ENCODE assay signal across 11 cellular contexts in the genomic region with DNA sequence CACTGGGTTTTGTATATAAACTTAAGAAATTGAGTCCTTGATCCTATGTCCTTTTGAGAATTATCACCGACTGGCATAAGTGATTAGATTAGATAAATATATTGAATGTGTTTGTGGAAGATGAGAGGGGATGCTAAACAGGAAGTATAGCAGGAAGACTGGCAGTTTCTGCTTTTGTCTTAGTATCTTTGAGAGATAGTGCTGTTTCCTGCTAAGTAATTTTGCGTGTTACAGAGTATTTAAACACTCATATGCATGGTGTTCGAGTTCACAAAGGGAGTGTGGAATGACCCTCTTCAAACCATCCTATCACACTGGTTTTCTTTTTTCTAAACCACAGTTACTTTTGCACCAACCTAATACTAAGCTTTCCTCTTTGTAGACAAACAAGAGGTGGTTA.
DNase-seq lines count a peak whose midpoint lies in the region; ATAC-seq and TF ChIP-seq lines count a peak whose summit lies in the region.
"Had no signal": no experiment of that assay in that cellular context is flagged by ENCODE, and none has a peak within 500 bp of the region (broad histone marks: within the 10 kb centered on the region; RNA-seq: fewer than 3 reads in every experiment).

No MANE protein-coding gene starts in this region.

- H3K4me3 Mint-ChIP-seq in CD4-positive, alpha-beta T cell, result peak overlapping the region; percentile 97
- H3K4me3 Mint-ChIP-seq in IgD-negative memory B cell, result peak overlapping the region; percentile 89 to 100 (median 99)
- peak overlapping the region; percentile 86 for H3K4me3 Mint-ChIP-seq in activated T-helper 17 cell treated with anti-CD3 and anti-CD28 coated beads, Interleukin-2, amount 50 U/mL, for 72 hours
- H3K4me3 Mint-ChIP-seq in naive thymus-derived CD4-positive, alpha-beta T cell, result peak overlapping the region; percentile 90 to 99 (median 98)

- DNase-seq in CD4-positive, alpha-beta T cell, result no peak
- DNase-seq in naive thymus-derived CD4-positive, alpha-beta T cell, result peak in 5 of 9 donors; percentile 25 to 36 (median 25)
- DNase-seq in hepatic stellate cell (ENCODE audit: low spot score), result no peak
- no peak for DNase-seq in NCI-H446 (lab: John Stamatoyannopoulos, UW)
- DNase-seq: activated CD8-positive, alpha-beta memory T cell treated with anti-CD3 and anti-CD28 coated beads, Interleukin-2, amount 50 U/mL, for 4 hours; NCI-H1417 treated with DMSO at 0.1 percent for 48 hours; sigmoid colon had no signal

- H3K36me3 Mint-ChIP-seq in CD4-positive, alpha-beta T cell (ENCODE audit: low read depth), result peaks cover 63% of the 10 kb centered on the region
- H3K36me3 Mint-ChIP-seq in IgD-negative memory B cell, result peaks cover 7% of the 10 kb centered on the region
- peaks cover 84% of the 10 kb centered on the region for H3K36me3 Mint-ChIP-seq in activated T-helper 17 cell treated with anti-CD3 and anti-CD28 coated beads, Interleukin-2, amount 50 U/mL, for 72 hours (ENCODE audit: low read depth)
- peaks cover 16 to 35% (median 20%) of the 10 kb centered on the region in 5 donors for H3K36me3 Mint-ChIP-seq in naive thymus-derived CD4-positive, alpha-beta T cell

- H3K9me3 ChIP-seq in CD4-positive, alpha-beta T cell (ENCODE audit: control insufficient read depth, low read length), result no peaks in the 10 kb centered on the region
- no peaks in the 10 kb centered on the region for H3K9me3 ChIP-seq in naive thymus-derived CD4-positive, alpha-beta T cell (ENCODE audit: control insufficient read depth in 2 of 3, low read length in 3 of 3)
- H3K9me3 ChIP-seq: sigmoid colon had no signal

- intact Hi-C loops in CD4-positive, alpha-beta T cell (cut with DNase I, micrococcal nuclease), result loop anchor here in 1 of 2 experiments (1.0 kb wide), 3 partner anchors 14 to 20 kb away; no protein-coding TSS in a partner anchor
- intact Hi-C loops in naive thymus-derived CD4-positive, alpha-beta T cell (cut with micrococcal nuclease), result loop anchor here (1.0 to 5.0 kb wide), 10 partner anchors 19 to 146 kb away; no protein-coding TSS in a partner anchor

- peak overlapping the region; percentile 83 for H3K4me3 ChIP-seq in naive thymus-derived CD4-positive, alpha-beta T cell (ENCODE audit: low read length)

- POLR2A ChIA-PET in CD4-positive, alpha-beta T cell (lab: Charles Lee), result interaction anchor here (0.9 to 5.7 kb wide), 7 partner anchors 10 to 191 kb away, joined by 3 to 83 read pairs (median 10); no protein-coding TSS in a partner anchor
- POLR2A ChIA-PET in naive thymus-derived CD4-positive, alpha-beta T cell (lab: Charles Lee), result interaction anchor here (1.1 to 5.1 kb wide), 4 partner anchors 11 to 24 kb away, joined by 3 to 50 read pairs (median 14); no protein-coding TSS in a partner anchor

- H3K4me1 ChIP-seq in naive thymus-derived CD4-positive, alpha-beta T cell (ENCODE audit: control insufficient read depth in 2 of 2, insufficient read depth in 2 of 2, low read length in 2 of 2), result peaks cover 35 to 43% of the 10 kb centered on the region in 2 donors

- ATAC-seq in CD4-positive, alpha-beta T cell (ENCODE audit: poor library complexity), result peak; percentile 18
- no peak for ATAC-seq in activated T-helper 17 cell treated with anti-CD3 and anti-CD28 coated beads, Interleukin-2, amount 50 U/mL, for 72 hours (replicated peaks)
- peak; percentile 33 for ATAC-seq in naive thymus-derived CD4-positive, alpha-beta T cell
- ATAC-seq in GM21723 (IDR thresholded peaks at IDR 0.05; ENCODE audit: unreplicated experiment) (no peak), GM21717 (IDR thresholded peaks at IDR 0.05; ENCODE audit: unreplicated experiment) (no peak)

- H3K27ac Mint-ChIP-seq in CD4-positive, alpha-beta T cell, result peak overlapping the region; percentile 93
- H3K27ac Mint-ChIP-seq in IgD-negative memory B cell, result peak overlapping the region; percentile 84 to 100 (median 97)
- peak overlapping the region; percentile 96 for H3K27ac Mint-ChIP-seq in activated T-helper 17 cell treated with anti-CD3 and anti-CD28 coated beads, Interleukin-2, amount 50 U/mL, for 72 hours
- H3K27ac Mint-ChIP-seq in naive thymus-derived CD4-positive, alpha-beta T cell, result peak overlapping the region; percentile 92 to 99 (median 98)

- H3K27ac ChIP-seq in CD4-positive, alpha-beta T cell (ENCODE audit: low read depth, low read length), result peak overlapping the region; percentile 84
- H3K27ac ChIP-seq in naive thymus-derived CD4-positive, alpha-beta T cell (ENCODE audit: low read depth, low read length), result peak overlapping the region; percentile 88

- H3K9me3 Mint-ChIP-seq in CD4-positive, alpha-beta T cell, result no peaks in the 10 kb centered on the region
- H3K9me3 Mint-ChIP-seq in IgD-negative memory B cell, result no peaks in the 10 kb centered on the region
- H3K9me3 Mint-ChIP-seq in activated T-helper 17 cell treated with anti-CD3 and anti-CD28 coated beads, Interleukin-2, amount 50 U/mL, for 72 hours, result no peaks in the 10 kb centered on the region
- H3K9me3 Mint-ChIP-seq in naive thymus-derived CD4-positive, alpha-beta T cell, result no peaks in the 10 kb centered on the region

- no peaks in the 10 kb centered on the region for H3K27me3 ChIP-seq in CD4-positive, alpha-beta T cell (ENCODE audit: control insufficient read depth, insufficient read depth, low read length)
- no peaks in the 10 kb centered on the region for H3K27me3 ChIP-seq in naive thymus-derived CD4-positive, alpha-beta T cell (ENCODE audit: control insufficient read depth in 2 of 2, insufficient read depth in 2 of 2, low read length in 2 of 2)
- H3K27me3 ChIP-seq: sigmoid colon had no signal

- CTCF ChIA-PET in CD4-positive, alpha-beta T cell (lab: Charles Lee), result interaction anchor here (0.9 to 1.5 kb wide), 4 partner anchors 11 to 394 kb away, joined by 3 to 5 read pairs (median 4); no protein-coding TSS in a partner anchor
- CTCF ChIA-PET in naive thymus-derived CD4-positive, alpha-beta T cell (lab: Charles Lee), result interaction anchor here (1.1 kb wide), 1 partner anchor 10 kb away, joined by 5 read pairs; no protein-coding TSS in a partner anchor

- no peaks in the 10 kb centered on the region for H3K27me3 Mint-ChIP-seq in CD4-positive, alpha-beta T cell
- no peaks in the 10 kb centered on the region for H3K27me3 Mint-ChIP-seq in IgD-negative memory B cell
- H3K27me3 Mint-ChIP-seq in activated T-helper 17 cell treated with anti-CD3 and anti-CD28 coated beads, Interleukin-2, amount 50 U/mL, for 72 hours, result no peaks in the 10 kb centered on the region
- no peaks in the 10 kb centered on the region for H3K27me3 Mint-ChIP-seq in naive thymus-derived CD4-positive, alpha-beta T cell

- peaks cover 0 to 5% (median 2%) of the 10 kb centered on the region in 3 experiments for H3K36me3 ChIP-seq in naive thymus-derived CD4-positive, alpha-beta T cell (ENCODE audit: control insufficient read depth in 2 of 3, insufficient read depth in 3 of 3, low read length in 3 of 3)

- peaks cover 75% of the 10 kb centered on the region for H3K4me1 Mint-ChIP-seq in CD4-positive, alpha-beta T cell (ENCODE audit: low read depth)
- H3K4me1 Mint-ChIP-seq in IgD-negative memory B cell, result peaks cover 50 to 57% (median 55%) of the 10 kb centered on the region in 3 donors
- H3K4me1 Mint-ChIP-seq in activated T-helper 17 cell treated with anti-CD3 and anti-CD28 coated beads, Interleukin-2, amount 50 U/mL, for 72 hours, result peaks cover 54% of the 10 kb centered on the region
- H3K4me1 Mint-ChIP-seq in naive thymus-derived CD4-positive, alpha-beta T cell, result peaks cover 30 to 81% (median 73%) of the 10 kb centered on the region in 7 donors

- TF ChIP-seq CTCF in CD4-positive, alpha-beta T cell (IDR thresholded peaks at IDR 0.05), result no peak

Comparison
In these comparisons a context has a peak if more than half of its experiments do, and no peak if none do; other contexts are left out.
1. ATAC-seq: peak in CD4-positive, alpha-beta T cell (single experiment) and naive thymus-derived CD4-positive, alpha-beta T cell (single experiment); none in activated T-helper 17 cell treated with anti-CD3 and anti-CD28 coated beads, Interleukin-2, amount 50 U/mL, for 72 hours (single experiment), GM21723 (single experiment) and GM21717 (single experiment).
2. DNase-seq: peak in naive thymus-derived CD4-positive, alpha-beta T cell (5 of 9); none in CD4-positive, alpha-beta T cell (0 of 10), hepatic stellate cell (single experiment) and NCI-H446 (0 of 2).
3. Peak in every context shown above with its lines, with median percentiles within 50 percentile points of each other: H3K27ac Mint-ChIP-seq and H3K4me3 Mint-ChIP-seq.